3 cellular contexts compared by ENCODE assay signal in genomic region chr7:74496272-74496671, GRCh38.
A peak's percentile ranks its signal among the peaks of the same experiment; 100 is the strongest.
TF ChIP-seq lines count a peak whose summit lies in the region.

No MANE protein-coding gene starts in this region.

TF ChIP-seq in GM12891, 5 proteins besides CTCF, POLR2A, EP300 and RAD21:
- no peak for TF ChIP-seq POLR2AphosphoS5 (IDR thresholded peaks at IDR 0.05; ENCODE audit: low read depth, low read length)
- no peak for TF ChIP-seq SPI1 (IDR thresholded peaks at IDR 0.05; ENCODE audit: low read depth, low read length)
- TF ChIP-seq PAX5 (IDR thresholded peaks at IDR 0.05; ENCODE audit: insufficient read depth, low read length, severe bottlenecking): no peak
- no peak for TF ChIP-seq TAF1 (IDR thresholded peaks at IDR 0.05; ENCODE audit: low read depth, low read length)

TF ChIP-seq in HEK293T, 16 proteins besides CTCF, POLR2A, EP300 and RAD21:
- peak; percentile 72 for TF ChIP-seq TARDBP (IDR thresholded peaks at IDR 0.05)
- no peak for TF ChIP-seq ELF4 (IDR thresholded peaks at IDR 0.05)

TF ChIP-seq in K562, 482 proteins besides CTCF, POLR2A, EP300 and RAD21:
- TF ChIP-seq CREBBP (IDR thresholded peaks at IDR 0.05; ENCODE audit: low read depth, low read length) (peak; percentile 26), NRF1 (conservative IDR thresholded peaks at IDR 0.05 in 1 of 2, IDR thresholded peaks at IDR 0.05 in 1 of 2) (no peak), STAT5A (IDR thresholded peaks at IDR 0.05; ENCODE audit: borderline replicate concordance, low read length) (0 out of 2 replicates have a peak, but pooled peaks have one; percentile 33), POLR2G (IDR thresholded peaks at IDR 0.05; ENCODE audit: low read depth, low read length) (no peak), MYNN (IDR thresholded peaks at IDR 0.05) (0 out of 2 replicates have a peak, but pooled peaks have one; percentile 37), MYNN (CRISPR knock-in tag; IDR thresholded peaks at IDR 0.05) (no peak), EGR1 (conservative IDR thresholded peaks at IDR 0.05) (peak; percentile 75), ZNF274 (IDR thresholded peaks at IDR 0.05; ENCODE audit: borderline replicate concordance, low read depth, low read length) (no peak), E2F6 (IDR thresholded peaks at IDR 0.05; ENCODE audit: borderline replicate concordance in 1 of 2, extremely low read depth in 1 of 2, insufficient read depth in 1 of 2, insufficient read length in 1 of 2, low read depth in 1 of 2, low read length in 1 of 2, poor library complexity in 1 of 2, severe bottlenecking in 1 of 2) (no peak), BRF1 (IDR thresholded peaks at IDR 0.05; ENCODE audit: borderline replicate concordance, extremely low read depth, insufficient read length) (no peak), ZBTB43 (CRISPR knock-in tag; IDR thresholded peaks at IDR 0.05) (peak; percentile 85; the same call in 1 of the 2 replicates), THRA (IDR thresholded peaks at IDR 0.05) (no peak), ZNF586 (CRISPR knock-in tag; conservative IDR thresholded peaks at IDR 0.05) (no peak), ZNF57 (CRISPR knock-in tag; IDR thresholded peaks at IDR 0.05) (no peak), HOMEZ (CRISPR knock-in tag; IDR thresholded peaks at IDR 0.05) (no peak), TAF15 (IDR thresholded peaks at IDR 0.05; ENCODE audit: low read depth, low read length) (no peak), MAX (CRISPR knock-in tag; IDR thresholded peaks at IDR 0.05) (peak; percentile 26; the same call in 1 of the 2 replicates), ZFP36 (IDR thresholded peaks at IDR 0.05; ENCODE audit: low read depth, low read length, partially characterized antibody) (no peak), ZFPM2 (CRISPR knock-in tag; IDR thresholded peaks at IDR 0.05) (no peak)
